In the genomic region with DNA sequence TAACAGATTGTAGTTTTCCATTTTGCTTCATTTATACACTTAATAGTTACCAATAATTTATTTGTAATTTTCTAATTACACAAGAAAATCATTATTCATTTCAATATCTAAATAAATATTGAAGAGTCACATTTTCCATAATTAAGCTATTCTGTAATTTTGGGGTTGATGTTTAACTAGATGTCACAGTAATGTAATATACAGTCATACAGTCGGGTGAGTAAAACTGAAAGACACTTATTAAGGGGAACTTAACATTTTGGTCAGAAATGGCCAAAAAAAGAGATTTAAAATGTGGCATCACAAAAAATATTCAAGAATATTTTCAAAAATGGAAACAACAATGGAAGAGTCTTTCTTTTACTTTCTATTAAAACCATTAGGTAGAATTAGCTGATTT, we compare ENCODE assay signal across 23 cellular contexts.
DNase-seq lines count a peak whose midpoint lies in the region; ATAC-seq, FAIRE-seq and TF ChIP-seq lines count a peak whose summit lies in the region.
"Had no signal": no experiment of that assay in that cellular context is flagged by ENCODE, and none has a peak within 500 bp of the region (broad histone marks: within the 10 kb centered on the region; RNA-seq: fewer than 3 reads in every experiment).

No MANE protein-coding gene starts in this region.

- H3K9me3 ChIP-seq in GM12878 (replicated peaks; ENCODE audit: control insufficient read depth, insufficient read depth, low read length) = no peaks in the 10 kb centered on the region
- H3K9me3 ChIP-seq: BLaER1, HAP-1 had no signal

- DNase-seq in GM12878 (ENCODE audit: low read depth, low spot score) (no peak), midbrain (lab: John Stamatoyannopoulos, UW) (no peak), lower leg skin (ENCODE audit: low spot score in 2 of 2) (no peak), DMS 273 (lab: John Stamatoyannopoulos, UW; ENCODE audit: unreplicated experiment) (no peak)
- DNase-seq in activated naive CD8-positive, alpha-beta T cell treated with anti-CD3 and anti-CD28 coated beads, Interleukin-2, amount 50 U/mL, for 24 hours = no peak
- DNase-seq: Calu3; CD4-positive, alpha-beta T cell; CD8-positive, alpha-beta memory T cell; DMS153; DND-41; GOT3; HFFc6 had no signal

- H4K20me1 ChIP-seq in GM12878 (ENCODE audit: control insufficient read depth, insufficient read depth) = no peaks in the 10 kb centered on the region
- H4K20me1 ChIP-seq: BLaER1 had no signal

- no TSS peak for BruUV-seq in GM12878 (replicated peaks; lab: Mats Ljungman, UMichigan)

- no peak for FAIRE-seq in GM12878 (lab: Jason Lieb, UNC)
- FAIRE-seq: A204.1, G401.6, H54 had no signal

- H3K4me1 Mint-ChIP-seq in activated naive CD8-positive, alpha-beta T cell treated with anti-CD3 and anti-CD28 coated beads, Interleukin-2, amount 50 U/mL, for 24 hours = no peaks in the 10 kb centered on the region
- H3K4me1 Mint-ChIP-seq: B cell; CD8-positive, alpha-beta memory T cell had no signal

- H3K36me3 ChIP-seq in GM12878 (ENCODE audit: control insufficient read depth in 2 of 2, insufficient read depth in 2 of 2, low read length in 1 of 2) = no peaks in the 10 kb centered on the region
- H3K36me3 ChIP-seq: BLaER1, HAP-1 had no signal

- H3K27me3 ChIP-seq in GM12878 (replicated peaks in 1 of 2; ENCODE audit: control insufficient read depth in 2 of 2, insufficient read depth in 2 of 2, low read length in 1 of 2) = no peaks in the 10 kb centered on the region
- H3K27me3 ChIP-seq: BLaER1 had no signal

- intact Hi-C loops in GM12878 (cut with micrococcal nuclease; ENCODE audit: unreplicated experiment) = no loop called here
- intact Hi-C loops in lower leg skin (cut with DNase I; ENCODE audit: low total_unique reads) = no loop called here

- no peak overlapping the region for H3K27ac Mint-ChIP-seq in activated naive CD8-positive, alpha-beta T cell treated with anti-CD3 and anti-CD28 coated beads, Interleukin-2, amount 50 U/mL, for 24 hours
- H3K27ac Mint-ChIP-seq: B cell; CD4-positive, alpha-beta T cell; CD8-positive, alpha-beta memory T cell; HFFc6 had no signal

- H3K27me3 Mint-ChIP-seq in activated naive CD8-positive, alpha-beta T cell treated with anti-CD3 and anti-CD28 coated beads, Interleukin-2, amount 50 U/mL, for 24 hours = no peaks in the 10 kb centered on the region
- H3K27me3 Mint-ChIP-seq: B cell; CD4-positive, alpha-beta T cell; CD8-positive, alpha-beta memory T cell had no signal

- H3K79me2 ChIP-seq in GM12878 (ENCODE audit: control insufficient read depth, insufficient read depth, low read length) = no peaks in the 10 kb centered on the region

- no peak for TF ChIP-seq RAD21 in GM12878 (IDR thresholded peaks at IDR 0.05; ENCODE audit: insufficient read depth, low read depth, low read length)

- ATAC-seq in GM18511 (IDR thresholded peaks at IDR 0.05; ENCODE audit: unreplicated experiment) = peak; percentile 78
- ATAC-seq in GM18909 (IDR thresholded peaks at IDR 0.05; ENCODE audit: poor library complexity, unreplicated experiment) = peak; percentile 56
- ATAC-seq in HG03354 (IDR thresholded peaks at IDR 0.05; ENCODE audit: poor library complexity, severe bottlenecking, unreplicated experiment) = peak; percentile 68
- peak; percentile 74 for ATAC-seq in GM12878
- ATAC-seq in activated naive CD8-positive, alpha-beta T cell treated with anti-CD3 and anti-CD28 coated beads, Interleukin-2, amount 50 U/mL, for 24 hours = no peak

- no peak overlapping the region for H3K9ac ChIP-seq in GM12878 (ENCODE audit: control insufficient read depth, insufficient read depth, low read length)
- H3K9ac ChIP-seq: BLaER1 had no signal

- TF ChIP-seq POLR2A in GM12878 (IDR thresholded peaks at IDR 0.05; ENCODE audit: low read depth, low read length) (no peak), lower leg skin (IDR thresholded peaks at IDR 0.05) (no peak)

- no peaks in the 10 kb centered on the region for H3K4me1 ChIP-seq in GM12878 (ENCODE audit: control insufficient read depth, insufficient read depth, low read length)
- H3K4me1 ChIP-seq: BLaER1, HAP-1 had no signal

- POLR2A ChIA-PET in GM12878 (lab: Charles Lee) = no interaction called here

- TF ChIP-seq CTCF in GM12878 (IDR thresholded peaks at IDR 0.05 in 2 of 3, conservative IDR thresholded peaks at IDR 0.05 in 1 of 3; ENCODE audit: control insufficient read depth in 2 of 3, extremely low read depth in 1 of 3, insufficient read depth in 1 of 3, low read depth in 3 of 3, low read length in 3 of 3) (no peak), lower leg skin (IDR thresholded peaks at IDR 0.05) (no peak)

- no peak overlapping the region for H3K27ac ChIP-seq in GM12878 (ENCODE audit: control insufficient read depth, insufficient read depth)
- H3K27ac ChIP-seq: 22Rv1, BLaER1, C4-2B had no signal

- H3K4me3 Mint-ChIP-seq in activated naive CD8-positive, alpha-beta T cell treated with anti-CD3 and anti-CD28 coated beads, Interleukin-2, amount 50 U/mL, for 24 hours = no peak overlapping the region
- H3K4me3 Mint-ChIP-seq: B cell; CD4-positive, alpha-beta T cell; CD8-positive, alpha-beta memory T cell; HFFc6 had no signal

- SMC1A ChIA-PET in GM12878 (lab: Charles Lee; ENCODE audit: uncharacterized antibody, unreplicated experiment) = interaction anchor here (1.5 to 3.4 kb wide), 3 partner anchors 10 to 31 kb away, joined by 3 to 14 read pairs (median 4); no protein-coding TSS in a partner anchor

- TF ChIP-seq EP300 in GM12878 (IDR thresholded peaks at IDR 0.05; ENCODE audit: borderline replicate concordance in 1 of 2, control insufficient read depth in 1 of 2, low read depth in 2 of 2, low read length in 2 of 2) = peak; percentile 56 to 57; a peak in 2 of 4 replicates

- H3K9me3 Mint-ChIP-seq in activated naive CD8-positive, alpha-beta T cell treated with anti-CD3 and anti-CD28 coated beads, Interleukin-2, amount 50 U/mL, for 24 hours = peaks cover 11% of the 10 kb centered on the region

- H2AFZ ChIP-seq in GM12878 (ENCODE audit: control insufficient read depth, low read depth, low read length) = no peak overlapping the region

- H3K36me3 Mint-ChIP-seq in activated naive CD8-positive, alpha-beta T cell treated with anti-CD3 and anti-CD28 coated beads, Interleukin-2, amount 50 U/mL, for 24 hours (ENCODE audit: low read depth) = no peaks in the 10 kb centered on the region
- H3K36me3 Mint-ChIP-seq: CD8-positive, alpha-beta memory T cell had no signal

- WGBS in GM12878 (ENCODE audit: insufficient coverage, insufficient replicate concordance, low lambda C conversion rate, missing lambda C conversion rate) = 8% methylated on average over 1 of the region's 1 CpG
- 86 to 88% methylated on average over 1 of the region's 1 CpG for whole genome bisulfite sequencing in lower leg skin, 2 donors

- no peak overlapping the region for H3K4me2 ChIP-seq in GM12878 (ENCODE audit: control insufficient read depth, insufficient read depth)
- H3K4me2 ChIP-seq: BLaER1 had no signal

- H3K4me3 ChIP-seq in GM12878 (no peak overlapping the region), lower leg skin (ENCODE audit: low read depth, poor library complexity, severe bottlenecking) (no peak overlapping the region)
- H3K4me3 ChIP-seq: BLaER1, HAP-1 had no signal

- CTCF ChIA-PET in GM12878 (lab: Yijun Ruan, JAX) = no interaction called here

- RAD21 ChIA-PET in GM12878 (lab: Charles Lee; ENCODE audit: unreplicated experiment) = no interaction called here

- in situ Hi-C loops in GM12878 (cut with MboI) = no loop called here

TF ChIP-seq in GM12878, 131 proteins besides CTCF, POLR2A, EP300 and RAD21 (continues in another document):
- TF ChIP-seq, protein P1, sequence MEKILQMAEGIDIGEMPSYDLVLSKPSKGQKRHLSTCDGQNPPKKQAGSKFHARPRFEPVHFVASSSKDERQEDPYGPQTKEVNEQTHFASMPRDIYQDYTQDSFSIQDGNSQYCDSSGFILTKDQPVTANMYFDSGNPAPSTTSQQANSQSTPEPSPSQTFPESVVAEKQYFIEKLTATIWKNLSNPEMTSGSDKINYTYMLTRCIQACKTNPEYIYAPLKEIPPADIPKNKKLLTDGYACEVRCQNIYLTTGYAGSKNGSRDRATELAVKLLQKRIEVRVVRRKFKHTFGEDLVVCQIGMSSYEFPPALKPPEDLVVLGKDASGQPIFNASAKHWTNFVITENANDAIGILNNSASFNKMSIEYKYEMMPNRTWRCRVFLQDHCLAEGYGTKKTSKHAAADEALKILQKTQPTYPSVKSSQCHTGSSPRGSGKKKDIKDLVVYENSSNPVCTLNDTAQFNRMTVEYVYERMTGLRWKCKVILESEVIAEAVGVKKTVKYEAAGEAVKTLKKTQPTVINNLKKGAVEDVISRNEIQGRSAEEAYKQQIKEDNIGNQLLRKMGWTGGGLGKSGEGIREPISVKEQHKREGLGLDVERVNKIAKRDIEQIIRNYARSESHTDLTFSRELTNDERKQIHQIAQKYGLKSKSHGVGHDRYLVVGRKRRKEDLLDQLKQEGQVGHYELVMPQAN (conservative IDR thresholded peaks at IDR 0.05) = no peak
- TF ChIP-seq JUND (IDR thresholded peaks at IDR 0.05; ENCODE audit: low read depth, low read length) (peak; percentile 29; the same call in 1 of the 2 replicates), TAF1 (IDR thresholded peaks at IDR 0.05; ENCODE audit: borderline replicate concordance, low read depth, low read length) (no peak), ZNF24 (IDR thresholded peaks at IDR 0.05) (no peak), ZNF217 (IDR thresholded peaks at IDR 0.05) (peak; percentile 75; the same call in 1 of the 2 replicates), RELA (IDR thresholded peaks at IDR 0.05; ENCODE audit: borderline replicate concordance, partially characterized antibody) (no peak), ATF7 (IDR thresholded peaks at IDR 0.05; ENCODE audit: low read depth) (peak; percentile 89), ZNF207 (IDR thresholded peaks at IDR 0.05; ENCODE audit: borderline replicate concordance) (no peak), ZSCAN29 (IDR thresholded peaks at IDR 0.05) (no peak), SUZ12 (IDR thresholded peaks at IDR 0.05; ENCODE audit: unreplicated experiment) (no peak), NR2F1 (conservative IDR thresholded peaks at IDR 0.05) (no peak), NFYA (IDR thresholded peaks at IDR 0.05; ENCODE audit: borderline replicate concordance, low read depth, low read length) (no peak), ZBED1 (IDR thresholded peaks at IDR 0.05; ENCODE audit: borderline replicate concordance) (no peak), BCL11A (IDR thresholded peaks at IDR 0.05; ENCODE audit: low read depth, low read length) (no peak), IKZF1 (conservative IDR thresholded peaks at IDR 0.05) (0 out of 2 replicates have a peak, but pooled peaks have one; percentile 4), ZNF622 (IDR thresholded peaks at IDR 0.05) (no peak)
- TF ChIP-seq, protein P2, sequence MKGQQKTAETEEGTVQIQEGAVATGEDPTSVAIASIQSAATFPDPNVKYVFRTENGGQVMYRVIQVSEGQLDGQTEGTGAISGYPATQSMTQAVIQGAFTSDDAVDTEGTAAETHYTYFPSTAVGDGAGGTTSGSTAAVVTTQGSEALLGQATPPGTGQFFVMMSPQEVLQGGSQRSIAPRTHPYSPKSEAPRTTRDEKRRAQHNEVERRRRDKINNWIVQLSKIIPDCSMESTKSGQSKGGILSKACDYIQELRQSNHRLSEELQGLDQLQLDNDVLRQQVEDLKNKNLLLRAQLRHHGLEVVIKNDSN (IDR thresholded peaks at IDR 0.05; ENCODE audit: borderline replicate concordance, extremely low read length, insufficient read depth, low read depth, low read length) = no peak
